Comparison of ENCODE assay signal across 9 cellular contexts in genomic region chr4:155809835-155810234, GRCh38. TPM values are rescaled to one million over a fixed set of nuclear protein-coding genes. Genes with fewer than 3 reads are reported as not detected.
DNase-seq lines count a peak whose midpoint lies in the region; ATAC-seq, FAIRE-seq and TF ChIP-seq lines count a peak whose summit lies in the region.
"Had no signal": no experiment of that assay in that cellular context is flagged by ENCODE, and none has a peak within 500 bp of the region (broad histone marks: within the 10 kb centered on the region; RNA-seq: fewer than 3 reads in every experiment).

No MANE protein-coding gene starts in this region.

- H3K4me1 ChIP-seq in suprapubic skin, result no peaks in the 10 kb centered on the region
- H3K4me1 ChIP-seq: BLaER1 treated with 17β-estradiol and CSF1 and Interleukin-3, amounts not matched to agents 10 nM and 100 nM had no signal

- no peak for TF ChIP-seq POLR2A in suprapubic skin (IDR thresholded peaks at IDR 0.05)

- no peak overlapping the region for H3K4me3 ChIP-seq in suprapubic skin
- H3K4me3 ChIP-seq: BLaER1 treated with 17β-estradiol and CSF1 and Interleukin-3, amounts not matched to agents 10 nM and 100 nM had no signal

- ATAC-seq in GM21515 (IDR thresholded peaks at IDR 0.05; ENCODE audit: unreplicated experiment) (peak; percentile 99), HG03571 (IDR thresholded peaks at IDR 0.05; ENCODE audit: unreplicated experiment) (peak; percentile 86)

- no peaks in the 10 kb centered on the region for H3K27me3 ChIP-seq in suprapubic skin
- H3K27me3 ChIP-seq: BLaER1 treated with 17β-estradiol and CSF1 and Interleukin-3, amounts not matched to agents 10 nM and 100 nM had no signal

- WGBS in suprapubic skin, result 70% methylated on average over 1 of the region's 1 CpG

- no peak overlapping the region for H3K27ac ChIP-seq in suprapubic skin
- H3K27ac ChIP-seq: BLaER1 treated with 17β-estradiol and CSF1 and Interleukin-3, amounts not matched to agents 10 nM and 100 nM had no signal

- DNase-seq in NCI-H2107 treated with DMSO at 0.1 percent for 48 hours (lab: John Stamatoyannopoulos, UW; ENCODE audit: unreplicated experiment), result peak; percentile 8
- no peak for DNase-seq in NCI-H2107 (lab: John Stamatoyannopoulos, UW)
- peak; percentile 28 for DNase-seq in NCI-H748 treated with DMSO at 0.1 percent for 48 hours (lab: John Stamatoyannopoulos, UW)
- DNase-seq in brain pericyte (ENCODE audit: low read depth, low spot score), result peak; percentile 41
- no peak for DNase-seq in suprapubic skin (ENCODE audit: low spot score in 2 of 2)

- TF ChIP-seq CTCF in suprapubic skin (IDR thresholded peaks at IDR 0.05), result peak; percentile 17 to 39

- no peaks in the 10 kb centered on the region for H3K36me3 ChIP-seq in suprapubic skin
- H3K36me3 ChIP-seq: BLaER1 treated with 17β-estradiol and CSF1 and Interleukin-3, amounts not matched to agents 10 nM and 100 nM had no signal

- peak; percentile 100 for FAIRE-seq in islet of Langerhans (lab: Jason Lieb, UNC)

- TF ChIP-seq EP300 in suprapubic skin (IDR thresholded peaks at IDR 0.05), result no peak

- no peaks in the 10 kb centered on the region for H3K9me3 ChIP-seq in suprapubic skin
- H3K9me3 ChIP-seq: BLaER1 treated with 17β-estradiol and CSF1 and Interleukin-3, amounts not matched to agents 10 nM and 100 nM had no signal

RNA-seq across cellular contexts. Expression of gene GUCY1B1, which starts 51.0 kb away (rescaled TPM):
- 1 to 10 TPM; 2.0 to 8.1 (median 4.3) TPM for total RNA-seq in suprapubic skin

RNA-seq across cellular contexts. Expression of gene ASIC5, which starts 56.2 kb away (rescaled TPM):
- total RNA-seq in suprapubic skin, result not detected

Comparison
In these comparisons a context has a peak if more than half of its experiments do, and no peak if none do; other contexts are left out.
1. DNase-seq: peak in NCI-H2107 treated with DMSO at 0.1 percent for 48 hours (single experiment), NCI-H748 treated with DMSO at 0.1 percent for 48 hours (single experiment) and brain pericyte (single experiment); none in NCI-H2107 (single experiment) and suprapubic skin (0 of 2).